Comparison of ENCODE assay signal across 14 cellular contexts in the genomic region with DNA sequence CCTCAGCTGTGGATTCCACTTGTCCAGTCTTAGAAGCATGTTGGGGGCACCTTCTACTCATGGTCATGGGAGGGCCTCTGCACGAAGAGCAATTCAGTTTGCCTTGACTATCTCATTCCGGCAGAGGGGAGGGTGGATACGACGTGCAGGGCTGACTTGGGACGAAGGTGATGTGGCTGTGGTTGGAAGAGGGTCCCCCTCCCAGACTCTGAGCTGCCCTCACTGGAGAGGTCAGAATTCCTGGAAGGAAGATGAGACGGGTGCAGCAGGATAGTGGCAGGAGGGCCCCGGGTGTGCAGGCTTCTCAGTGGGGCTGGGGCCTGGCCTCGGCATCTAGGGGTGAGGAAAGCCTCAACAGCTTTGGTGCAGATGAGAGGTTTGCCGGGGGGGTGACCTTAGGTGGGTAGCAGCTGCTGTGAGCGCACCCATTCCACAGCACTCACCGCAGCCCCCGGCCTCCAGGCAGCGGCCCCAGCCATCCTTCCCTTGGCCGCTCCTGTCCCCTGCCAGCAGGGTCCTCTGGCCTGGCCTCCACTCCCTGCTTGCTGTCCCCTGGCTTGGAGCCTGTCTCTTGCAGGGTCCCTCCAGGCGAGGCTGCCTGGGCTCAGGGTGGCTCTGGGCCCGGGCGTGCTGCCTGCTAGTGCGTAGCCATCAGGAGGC. TPM values are rescaled to one million over a fixed set of nuclear protein-coding genes. Genes with fewer than 3 reads are reported as not detected.
DNase-seq lines count a peak whose midpoint lies in the region; ATAC-seq and TF ChIP-seq lines count a peak whose summit lies in the region.
"Had no signal": no experiment of that assay in that cellular context is flagged by ENCODE, and none has a peak within 500 bp of the region (broad histone marks: within the 10 kb centered on the region; RNA-seq: fewer than 3 reads in every experiment).

No MANE protein-coding gene starts in this region.

- peaks cover 43% of the 10 kb centered on the region for H3K4me1 ChIP-seq in CD8-positive, alpha-beta T cell (ENCODE audit: insufficient read depth, low read length)
- peaks cover 15% of the 10 kb centered on the region for H3K4me1 ChIP-seq in osteoblast (ENCODE audit: insufficient read depth, low read length)

- DNase-seq in CD8-positive, alpha-beta T cell, result no peak
- DNase-seq in T-cell (no peak), cardiac septum (ENCODE audit: low spot score) (peak; percentile 55), osteoblast (ENCODE audit: insufficient read length, low spot score, missing footprints) (peak; percentile 76), NCI-H1417 (lab: John Stamatoyannopoulos, UW) (no peak), NCI-H510A (lab: John Stamatoyannopoulos, UW) (no peak)
- DNase-seq: activated CD4-positive, alpha-beta T cell treated with anti-CD3 and anti-CD28 coated beads for 48 hours; activated gamma-delta T cell treated with Interleukin-2 at 50 U/mL for 16 hours; central memory CD4-positive, alpha-beta T cell had no signal

- peaks cover 42% of the 10 kb centered on the region for H3K4me1 Mint-ChIP-seq in CD8-positive, alpha-beta T cell (ENCODE audit: low read depth)
- H3K4me1 Mint-ChIP-seq in T-cell, result peaks cover 36 to 42% (median 38%) of the 10 kb centered on the region in 3 donors

- peaks cover 13% of the 10 kb centered on the region for H3K79me2 ChIP-seq in osteoblast (ENCODE audit: insufficient read depth, low read length)

- TF ChIP-seq CTCF in CD8-positive, alpha-beta T cell (IDR thresholded peaks at IDR 0.05), result no peak
- no peak for TF ChIP-seq CTCF in osteoblast (IDR thresholded peaks at IDR 0.05; ENCODE audit: extremely low read depth, low read depth, low read length)

- H3K27ac ChIP-seq in CD8-positive, alpha-beta T cell (ENCODE audit: low read depth, low read length), result no peak overlapping the region
- no peak overlapping the region for H3K27ac ChIP-seq in osteoblast (ENCODE audit: low read depth, low read length)
- H3K27ac ChIP-seq: gastrocnemius medialis had no signal

- peak overlapping the region; percentile 31 for H3K4me3 Mint-ChIP-seq in CD8-positive, alpha-beta T cell
- H3K4me3 Mint-ChIP-seq in T-cell, result peak overlapping the region in 2 of 3 donors; percentile 79 to 88

- peaks cover 5% of the 10 kb centered on the region for H3K36me3 ChIP-seq in CD8-positive, alpha-beta T cell (ENCODE audit: insufficient read depth, low read length)
- no peaks in the 10 kb centered on the region for H3K36me3 ChIP-seq in osteoblast (ENCODE audit: insufficient read depth, low read length)

- no peak overlapping the region for H3K4me2 ChIP-seq in osteoblast (ENCODE audit: insufficient read depth, low read length)

- H3K9me3 Mint-ChIP-seq in CD8-positive, alpha-beta T cell, result no peaks in the 10 kb centered on the region
- no peaks in the 10 kb centered on the region for H3K9me3 Mint-ChIP-seq in T-cell

- CTCF ChIA-PET in CD8-positive, alpha-beta T cell (lab: Charles Lee), result interaction anchor here (1.0 to 1.4 kb wide), 2 partner anchors 8 to 57 kb away, joined by 4 to 5 read pairs; no protein-coding TSS in a partner anchor
- CTCF ChIA-PET in T-cell (lab: Charles Lee), result no interaction called here

- POLR2A ChIA-PET in CD8-positive, alpha-beta T cell (lab: Charles Lee), result interaction anchor here (1.2 to 3.7 kb wide), 2 partner anchors 11 to 15 kb away, joined by 6 to 16 read pairs; a partner anchor contains a TSS
- POLR2A ChIA-PET in T-cell (lab: Charles Lee), result no interaction called here

- no peak for ATAC-seq in CD8-positive, alpha-beta T cell
- no peak for ATAC-seq in T-cell (replicated peaks in 1 of 4)
- ATAC-seq in HG03378 (IDR thresholded peaks at IDR 0.05; ENCODE audit: unreplicated experiment), result no peak
- no peak for ATAC-seq in GM18909 (IDR thresholded peaks at IDR 0.05; ENCODE audit: poor library complexity, unreplicated experiment)
- ATAC-seq: gastrocnemius medialis had no signal

- H3K27me3 ChIP-seq in CD8-positive, alpha-beta T cell (ENCODE audit: insufficient read depth, low read length), result no peaks in the 10 kb centered on the region
- no peaks in the 10 kb centered on the region for H3K27me3 ChIP-seq in osteoblast (ENCODE audit: insufficient read depth, low read length)
- H3K27me3 ChIP-seq: gastrocnemius medialis, stomach had no signal

- H3K27ac Mint-ChIP-seq in CD8-positive, alpha-beta T cell, result peak overlapping the region; percentile 57
- peak overlapping the region; percentile 23 to 70 for H3K27ac Mint-ChIP-seq in T-cell

- intact Hi-C loops in CD8-positive, alpha-beta T cell (cut with DNase I, micrococcal nuclease), result no loop called here
- intact Hi-C loops in cardiac septum (cut with DNase I), result no loop called here

- no peaks in the 10 kb centered on the region for H4K20me1 ChIP-seq in osteoblast (ENCODE audit: insufficient read depth, low read length)

- H3K9me3 ChIP-seq in CD8-positive, alpha-beta T cell (ENCODE audit: low read length), result no peaks in the 10 kb centered on the region
- no peaks in the 10 kb centered on the region for H3K9me3 ChIP-seq in osteoblast (ENCODE audit: low read depth, low read length)
- H3K9me3 ChIP-seq: gastrocnemius medialis, stomach had no signal

- peaks cover 40% of the 10 kb centered on the region for H3K36me3 Mint-ChIP-seq in CD8-positive, alpha-beta T cell
- H3K36me3 Mint-ChIP-seq in T-cell, result no peaks in the 10 kb centered on the region

- no peaks in the 10 kb centered on the region for H3K27me3 Mint-ChIP-seq in CD8-positive, alpha-beta T cell (ENCODE audit: low read depth)
- H3K27me3 Mint-ChIP-seq in T-cell, result no peaks in the 10 kb centered on the region

- H2AFZ ChIP-seq in osteoblast (ENCODE audit: low read length), result no peak overlapping the region

- H3K4me3 ChIP-seq in CD8-positive, alpha-beta T cell (ENCODE audit: low read depth, low read length), result no peak overlapping the region
- no peak overlapping the region for H3K4me3 ChIP-seq in osteoblast (ENCODE audit: insufficient read depth, low read length)
- H3K4me3 ChIP-seq: gastrocnemius medialis had no signal

RNA-seq across cellular contexts. Expression of a gene that starts 3.2 kb away (rescaled TPM):
- 10 to 100 TPM; 73.3 to 75.0 TPM for total RNA-seq in CD8-positive, alpha-beta T cell
- total RNA-seq in T-cell (100 to 1,000 TPM in 4 of 5 donors, 10 to 100 TPM in 1; 87.6 to 202 (median 189) TPM), cardiac septum (73.8 TPM), osteoblast (13.0 and 14.7 TPM in 2 replicates)

RNA-seq across cellular contexts. Expression of a gene that starts 11.3 kb away (rescaled TPM):
- 10 to 100 TPM; 16.4 to 17.3 TPM for total RNA-seq in CD8-positive, alpha-beta T cell
- total RNA-seq in T-cell (10 to 100 TPM; 11.0 to 17.3 (median 15.4) TPM), cardiac septum (9.7 TPM), osteoblast (3.2 and 4.7 TPM in 2 replicates)

RNA-seq across cellular contexts. Expression of a gene that starts 13.7 kb away (rescaled TPM):
- total RNA-seq in CD8-positive, alpha-beta T cell, result 10 to 100 TPM; 23.4 to 23.9 TPM
- 10 to 100 TPM; 44.6 to 89.5 (median 79.8) TPM for total RNA-seq in T-cell
- total RNA-seq in cardiac septum, result 8.2 TPM
- 11.2 and 11.5 TPM in 2 replicates for total RNA-seq in osteoblast

RNA-seq across cellular contexts. Expression of a gene that starts 15.1 kb away (rescaled TPM):
- 10 to 100 TPM; 65.9 to 68.9 TPM for total RNA-seq in CD8-positive, alpha-beta T cell
- 100 to 1,000 TPM in 2 of 5 donors, 10 to 100 TPM in 3; 73.3 to 107 (median 96.1) TPM for total RNA-seq in T-cell
- 24.3 TPM for total RNA-seq in cardiac septum
- 21.0 and 22.1 TPM in 2 replicates for total RNA-seq in osteoblast

RNA-seq across cellular contexts. Expression of a gene that starts 53.8 kb away (rescaled TPM):
- total RNA-seq in CD8-positive, alpha-beta T cell, result 10 to 100 TPM; 17.5 to 18.7 TPM
- total RNA-seq in T-cell, result 10 to 100 TPM in 3 of 5 donors, 1 to 10 TPM in 2; 6.2 to 16.2 (median 10.4) TPM
- 1.5 TPM for total RNA-seq in cardiac septum
- 1.1 and 1.5 TPM in 2 replicates for total RNA-seq in osteoblast
- total RNA-seq: G401 had no signal

Comparison
In these comparisons a context has a peak if more than half of its experiments do, and no peak if none do; other contexts are left out.
1. DNase-seq: peak in cardiac septum (single experiment) and osteoblast (single experiment); none in CD8-positive, alpha-beta T cell (0 of 7), T-cell (0 of 34), NCI-H1417 (0 of 3) and NCI-H510A (single experiment).